Comparison of ENCODE assay signal across 15 cellular contexts in genomic region chr20:32472581-32473207, GRCh38.
A peak's percentile ranks its signal among the peaks of the same experiment; 100 is the strongest.
DNase-seq lines count a peak whose midpoint lies in the region; TF ChIP-seq lines count a peak whose summit lies in the region.
"Had no signal": no experiment of that assay in that cellular context is flagged by ENCODE, and none has a peak within 500 bp of the region (broad histone marks: within the 10 kb centered on the region; RNA-seq: fewer than 3 reads in every experiment).

No MANE protein-coding gene starts in this region.

- DNase-seq in HuH-7.5 (ENCODE audit: low spot score) (peak; percentile 22), dorsolateral prefrontal cortex (no peak), substantia nigra (lab: John Stamatoyannopoulos, UW) (no peak), MV-4-11 (lab: John Stamatoyannopoulos, UW) (no peak), C1 segment of cervical spinal cord (lab: John Stamatoyannopoulos, UW) (no peak)
- DNase-seq in stimulated activated CD4-positive, alpha-beta T cell treated with anti-CD3 and anti-CD28 coated beads, Interleukin-1b, Interleukin-23, amount 100 ng/mL, for 48 hours, result no peak
- DNase-seq: activated CD4-positive, alpha-beta T cell treated with anti-CD3 and anti-CD28 coated beads, Interleukin-2, amount 50 U/mL, for 48 hours; glutamatergic neuron; KBM-7; kidney glomerular epithelial cell; NCI-H146; NCI-H510A treated with DMSO at 0.1 percent for 48 hours; T1000 had no signal

- no peaks in the 10 kb centered on the region for H3K9me3 ChIP-seq in mucosa of rectum (ENCODE audit: control insufficient read depth in 2 of 2, low read length in 2 of 2)
- H3K9me3 ChIP-seq: BE2C had no signal

- peaks cover 11 to 18% of the 10 kb centered on the region in 2 donors for H3K36me3 ChIP-seq in mucosa of rectum (ENCODE audit: control insufficient read depth in 2 of 2, insufficient read depth in 2 of 2, low read length in 2 of 2)

- peaks cover 76 to 85% of the 10 kb centered on the region in 2 donors for H3K4me1 ChIP-seq in mucosa of rectum (ENCODE audit: control insufficient read depth in 2 of 2, insufficient read depth in 2 of 2, low read length in 2 of 2)

- TF ChIP-seq CTCF in dorsolateral prefrontal cortex (IDR thresholded peaks at IDR 0.05 in 54 of 56, conservative IDR thresholded peaks at IDR 0.05 in 2 of 56; ENCODE audit: low read depth in 1 of 56, partially characterized antibody in 56 of 56), result no peak

- peak overlapping the region; percentile 57 to 74 for H3K9ac ChIP-seq in mucosa of rectum (ENCODE audit: low read depth in 1 of 2, low read length in 2 of 2)

- H3K4me3 ChIP-seq in dorsolateral prefrontal cortex (peak overlapping the region in 7 of 59 donors; percentile 0 to 55 (median 49)), mucosa of rectum (ENCODE audit: low read length in 2 of 2) (peak overlapping the region; percentile 22 to 30)

- intact Hi-C loops in dorsolateral prefrontal cortex (cut with DNase I), result no loop called here

- no peaks in the 10 kb centered on the region for H3K27me3 ChIP-seq in dorsolateral prefrontal cortex
- no peaks in the 10 kb centered on the region for H3K27me3 ChIP-seq in mucosa of rectum (ENCODE audit: control insufficient read depth in 2 of 2, insufficient read depth in 2 of 2, low read length in 2 of 2)
- H3K27me3 ChIP-seq: BE2C had no signal

- H3K27ac ChIP-seq in dorsolateral prefrontal cortex (peak overlapping the region in 57 of 59 donors; percentile 15 to 99 (median 91)), mucosa of rectum (ENCODE audit: low read depth in 2 of 2, low read length in 2 of 2) (peak overlapping the region; percentile 93 to 95), substantia nigra (ENCODE audit: low read depth, low read length, poor library complexity, severe bottlenecking) (peak overlapping the region; percentile 86)
